ENCODE assay signal across 23 cellular contexts in the genomic region with DNA sequence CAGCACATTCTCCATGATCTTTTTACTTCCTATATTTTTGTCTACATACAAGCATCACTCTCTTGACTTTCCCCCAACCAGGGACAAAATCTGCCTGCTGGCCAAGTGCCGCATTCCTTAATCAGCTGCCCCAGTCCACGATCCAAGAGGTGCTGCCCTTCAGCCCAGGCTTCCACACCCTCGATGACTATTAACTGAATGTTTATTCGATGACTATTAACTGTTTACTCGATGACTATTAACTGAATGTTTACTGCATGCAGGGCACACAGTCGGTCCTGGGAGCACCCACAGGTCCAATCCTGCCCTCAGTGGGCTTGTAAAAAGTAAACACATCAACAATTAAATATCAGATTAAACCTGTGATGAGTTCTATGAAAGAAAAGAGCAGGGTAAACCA.
"Had no signal": no experiment of that assay in that cellular context is flagged by ENCODE, and none has a peak within 500 bp of the region (broad histone marks: within the 10 kb centered on the region; RNA-seq: fewer than 3 reads in every experiment).

No MANE protein-coding gene starts in this region.

- H3K9me3 ChIP-seq: left lung, lower lobe of right lung, ovary, right atrium auricular region, right lobe of liver, spleen, suprapubic skin, thoracic aorta, tibial artery, uterus had no signal

- H3K4me1 ChIP-seq: left lung, lower lobe of right lung, neural progenitor cell, right atrium auricular region, right lobe of liver, spleen, suprapubic skin, tibial artery, uterus had no signal

- ATAC-seq: left colon; left lung; lower lobe of right lung; naive thymus-derived CD8-positive, alpha-beta T cell; right lobe of liver; stimulated activated effector memory CD8-positive, alpha-beta T cell treated with anti-CD3 and anti-CD28 coated beads, Interleukin-12 subunit alpha, Interleukin-12 subunit beta, amount 100 ng/mL, for 72 hours had no signal

- H3K27ac ChIP-seq: left lung, lower lobe of right lung, neural progenitor cell, ovary, right atrium auricular region, right lobe of liver, skin epidermis, spleen, suprapubic skin, thoracic aorta, tibial artery, uterus had no signal

- H3K36me3 ChIP-seq: left lung, lower lobe of right lung, neural progenitor cell, ovary, right atrium auricular region, right lobe of liver, spleen, suprapubic skin, thoracic aorta, tibial artery, uterus had no signal

- H3K4me3 ChIP-seq: left lung, lower lobe of right lung, neural progenitor cell, ovary, right atrium auricular region, right lobe of liver, skin epidermis, spleen, suprapubic skin, thoracic aorta, tibial artery, uterus had no signal

- H3K27me3 ChIP-seq: left lung, neural progenitor cell, ovary, right atrium auricular region, right lobe of liver, spleen, tibial artery, uterus had no signal

- DNase-seq: hypothalamus; immature natural killer cell; kidney; left colon; left lung; lower lobe of right lung; mammary epithelial cell; mesenchymal stem cell; naive thymus-derived CD8-positive, alpha-beta T cell; nephron progenitor cell; ovary; right lobe of liver; spleen; stimulated activated CD4-positive, alpha-beta T cell treated with anti-CD3 and anti-CD28 coated beads, Interleukin-4, amount 100 ng/mL, for 24 hours; stimulated activated naive CD4-positive, alpha-beta T cell; tibial artery; uterus had no signal
